In genomic region chr1:184664042-184664659, GRCh38 we compare ENCODE assay signal across 7 cellular contexts.
A peak's percentile ranks its signal among the peaks of the same experiment; 100 is the strongest.
DNase-seq lines count a peak whose midpoint lies in the region; ATAC-seq and TF ChIP-seq lines count a peak whose summit lies in the region.

No MANE protein-coding gene starts in this region.

- H3K4me3 Mint-ChIP-seq in brain = peak overlapping the region in 4 of 5 experiments; percentile 55 to 69 (median 60)

- H3K27ac ChIP-seq in Panc1 (ENCODE audit: low read length) (no peak overlapping the region), rectal smooth muscle tissue (ENCODE audit: low read depth, low read length) (no peak overlapping the region)

- H3K27me3 Mint-ChIP-seq in brain = no peaks in the 10 kb centered on the region

- H3K27me3 ChIP-seq in Panc1 (ENCODE audit: control insufficient read depth, insufficient read depth, low read length) (peaks cover 2% of the 10 kb centered on the region), rectal smooth muscle tissue (ENCODE audit: control insufficient read depth, insufficient read depth, low read length) (no peaks in the 10 kb centered on the region)

- H3K36me3 Mint-ChIP-seq in brain = no peaks in the 10 kb centered on the region

- POLR2A ChIA-PET in Panc1 (lab: Charles Lee) = no interaction called here

- no peaks in the 10 kb centered on the region; the same call in 1 of the 2 replicates for H3K4me1 ChIP-seq in Panc1 (ENCODE audit: control insufficient read depth, insufficient read depth, low read length)
- no peaks in the 10 kb centered on the region for H3K4me1 ChIP-seq in rectal smooth muscle tissue (ENCODE audit: control insufficient read depth, insufficient read depth, low read length)

- H3K36me3 ChIP-seq in Panc1 (ENCODE audit: control insufficient read depth, insufficient read depth, low read length) = no peaks in the 10 kb centered on the region
- no peaks in the 10 kb centered on the region for H3K36me3 ChIP-seq in rectal smooth muscle tissue (ENCODE audit: control insufficient read depth, insufficient read depth, low read length)

- H3K4me1 Mint-ChIP-seq in brain = peaks cover 42% of the 10 kb centered on the region

- peak overlapping the region; percentile 14 to 44; a peak in 3 of 4 replicates for H3K4me3 ChIP-seq in Panc1 (ENCODE audit: low read depth in 2 of 2, low read length in 2 of 2)
- H3K4me3 ChIP-seq in rectal smooth muscle tissue (ENCODE audit: low read length) = peak overlapping the region; percentile 40

- TF ChIP-seq CTCF in GM12873 (IDR thresholded peaks at IDR 0.05; ENCODE audit: insufficient read depth, low read depth, low read length, missing control alignments) (peak; percentile 95), Panc1 (IDR thresholded peaks at IDR 0.05) (peak; percentile 93), brain (conservative IDR thresholded peaks at IDR 0.05) (peak; percentile 85 to 95)

- peak; percentile 48 for ATAC-seq in HG02973 (IDR thresholded peaks at IDR 0.05; ENCODE audit: unreplicated experiment)
- ATAC-seq in Panc1 = peak; percentile 90

- H3K27ac Mint-ChIP-seq in brain = peak overlapping the region in 1 of 5 experiments; percentile 75

- no peaks in the 10 kb centered on the region for H3K9me3 Mint-ChIP-seq in brain

- in situ Hi-C loops in Panc1 (cut with HindIII; ENCODE audit: low pct_unique_long_range_greater_than_20kb, low sequenced_read_pairs) = no loop called here

- CTCF ChIA-PET in Panc1 (lab: Charles Lee) = interaction anchor here (0.6 to 0.7 kb wide), 2 partner anchors 43 to 441 kb away, joined by 3 read pairs; no protein-coding TSS in a partner anchor

- H3K9me3 ChIP-seq in Panc1 (ENCODE audit: control insufficient read depth, insufficient read depth, low read depth, low read length) = no peaks in the 10 kb centered on the region

- DNase-seq in Panc1 (ENCODE audit: low read depth, low spot score) = no peak
- DNase-seq in hippocampal formation (lab: John Stamatoyannopoulos, UW) = peak; percentile 71 to 73
- DNase-seq in cortex of kidney (lab: John Stamatoyannopoulos, UW) = no peak

- H3K9ac ChIP-seq in rectal smooth muscle tissue (ENCODE audit: low read length) = no peak overlapping the region

- BruUV-seq in Panc1 (replicated peaks; lab: Mats Ljungman, UMichigan) = no TSS peak

- intact Hi-C loops in Panc1 (cut with micrococcal nuclease; ENCODE audit: unreplicated experiment) = no loop called here

Comparison
In these comparisons a context has a peak if more than half of its experiments do, and no peak if none do; other contexts are left out.
1. DNase-seq: peak in hippocampal formation (2 of 2); none in Panc1 (single experiment) and cortex of kidney (single experiment).
2. Peak in every context shown above with its lines, with median percentiles within 50 percentile points of each other: CTCF ChIP-seq.